ENCODE assay signal across 1 cellular context in the genomic region with DNA sequence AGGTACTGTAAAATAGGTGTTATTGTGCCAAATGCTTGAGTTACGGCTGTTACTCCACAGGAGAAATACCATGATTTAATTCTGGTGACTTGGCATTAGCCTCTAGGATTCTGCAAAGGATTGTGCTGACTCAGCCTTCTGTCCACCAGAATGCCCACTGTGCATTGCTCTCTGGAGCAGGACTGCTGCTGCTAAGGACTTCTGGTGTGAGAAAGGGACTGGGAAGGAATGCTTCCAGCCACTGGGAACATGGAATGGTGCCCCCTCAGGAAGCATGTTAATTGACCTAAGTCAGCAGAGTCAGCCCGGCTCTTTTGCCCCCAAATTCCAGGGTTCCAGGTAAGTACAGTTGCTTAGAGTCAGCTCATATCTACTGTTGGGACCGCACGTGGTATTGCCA.
A peak's percentile ranks its signal among the peaks of the same experiment; 100 is the strongest.
TF ChIP-seq lines count a peak whose summit lies in the region.

No MANE protein-coding gene starts in this region.

TF ChIP-seq in K562, 482 proteins besides CTCF, POLR2A, EP300 and RAD21:
- TF ChIP-seq GTF2F1 (IDR thresholded peaks at IDR 0.05; ENCODE audit: low read depth, low read length) = no peak
- TF ChIP-seq HDAC2 (IDR thresholded peaks at IDR 0.05) = no peak
- no peak for TF ChIP-seq E2F5 (CRISPR knock-in tag; IDR thresholded peaks at IDR 0.05)
- TF ChIP-seq E2F3 (CRISPR knock-in tag; IDR thresholded peaks at IDR 0.05) = no peak
- TF ChIP-seq POLR2G (IDR thresholded peaks at IDR 0.05; ENCODE audit: low read depth, low read length) = no peak
- TF ChIP-seq MAFF (IDR thresholded peaks at IDR 0.05; ENCODE audit: low read length) = peak; percentile 89
- TF ChIP-seq, protein P1, sequence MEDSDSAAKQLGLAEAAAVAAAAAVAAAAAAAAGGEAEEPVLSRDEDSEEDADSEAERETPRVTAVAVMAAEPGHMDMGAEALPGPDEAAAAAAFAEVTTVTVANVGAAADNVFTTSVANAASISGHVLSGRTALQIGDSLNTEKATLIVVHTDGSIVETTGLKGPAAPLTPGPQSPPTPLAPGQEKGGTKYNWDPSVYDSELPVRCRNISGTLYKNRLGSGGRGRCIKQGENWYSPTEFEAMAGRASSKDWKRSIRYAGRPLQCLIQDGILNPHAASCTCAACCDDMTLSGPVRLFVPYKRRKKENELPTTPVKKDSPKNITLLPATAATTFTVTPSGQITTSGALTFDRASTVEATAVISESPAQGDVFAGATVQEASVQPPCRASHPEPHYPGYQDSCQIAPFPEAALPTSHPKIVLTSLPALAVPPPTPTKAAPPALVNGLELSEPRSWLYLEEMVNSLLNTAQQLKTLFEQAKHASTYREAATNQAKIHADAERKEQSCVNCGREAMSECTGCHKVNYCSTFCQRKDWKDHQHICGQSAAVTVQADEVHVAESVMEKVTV (CRISPR knock-in tag; IDR thresholded peaks at IDR 0.05) = no peak
- no peak for TF ChIP-seq TAF7 (tag; IDR thresholded peaks at IDR 0.05)
- TF ChIP-seq, protein P2, sequence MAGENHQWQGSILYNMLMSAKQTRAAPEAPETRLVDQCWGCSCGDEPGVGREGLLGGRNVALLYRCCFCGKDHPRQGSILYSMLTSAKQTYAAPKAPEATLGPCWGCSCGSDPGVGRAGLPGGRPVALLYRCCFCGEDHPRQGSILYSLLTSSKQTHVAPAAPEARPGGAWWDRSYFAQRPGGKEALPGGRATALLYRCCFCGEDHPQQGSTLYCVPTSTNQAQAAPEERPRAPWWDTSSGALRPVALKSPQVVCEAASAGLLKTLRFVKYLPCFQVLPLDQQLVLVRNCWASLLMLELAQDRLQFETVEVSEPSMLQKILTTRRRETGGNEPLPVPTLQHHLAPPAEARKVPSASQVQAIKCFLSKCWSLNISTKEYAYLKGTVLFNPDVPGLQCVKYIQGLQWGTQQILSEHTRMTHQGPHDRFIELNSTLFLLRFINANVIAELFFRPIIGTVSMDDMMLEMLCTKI (IDR thresholded peaks at IDR 0.05; ENCODE audit: partially characterized antibody) = no peak
- TF ChIP-seq, protein P3, sequence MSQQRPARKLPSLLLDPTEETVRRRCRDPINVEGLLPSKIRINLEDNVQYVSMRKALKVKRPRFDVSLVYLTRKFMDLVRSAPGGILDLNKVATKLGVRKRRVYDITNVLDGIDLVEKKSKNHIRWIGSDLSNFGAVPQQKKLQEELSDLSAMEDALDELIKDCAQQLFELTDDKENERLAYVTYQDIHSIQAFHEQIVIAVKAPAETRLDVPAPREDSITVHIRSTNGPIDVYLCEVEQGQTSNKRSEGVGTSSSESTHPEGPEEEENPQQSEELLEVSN (IDR thresholded peaks at IDR 0.05; ENCODE audit: borderline replicate concordance in 1 of 2, extremely low read depth in 1 of 2, insufficient read depth in 1 of 2, insufficient read length in 1 of 2, low read depth in 1 of 2, low read length in 1 of 2, poor library complexity in 1 of 2, severe bottlenecking in 1 of 2) = no peak
- no peak for TF ChIP-seq MTA1 (IDR thresholded peaks at IDR 0.05; ENCODE audit: borderline replicate concordance)
- TF ChIP-seq C11orf30 (IDR thresholded peaks at IDR 0.05; ENCODE audit: low read depth) = peak; percentile 89
- peak; percentile 94 for TF ChIP-seq ZNF316 (IDR thresholded peaks at IDR 0.05)
- TF ChIP-seq NFE2 (IDR thresholded peaks at IDR 0.05; ENCODE audit: low read depth) = no peak
- peak; percentile 92 for TF ChIP-seq MAFK (IDR thresholded peaks at IDR 0.05; ENCODE audit: low read length)
- TF ChIP-seq ZNF217 (CRISPR knock-in tag; IDR thresholded peaks at IDR 0.05) = no peak
- peak; percentile 83 for TF ChIP-seq MAFG (tag; conservative IDR thresholded peaks at IDR 0.05)
- TF ChIP-seq ZC3H11A (IDR thresholded peaks at IDR 0.05; ENCODE audit: low read depth, low read length) = no peak
